22 cellular contexts compared by ENCODE assay signal in genomic region chr17:63635313-63635712, GRCh38.
"Had no signal": no experiment of that assay in that cellular context is flagged by ENCODE, and none has a peak within 500 bp of the region (broad histone marks: within the 10 kb centered on the region; RNA-seq: fewer than 3 reads in every experiment).

No MANE protein-coding gene starts in this region.

- H3K27ac Mint-ChIP-seq: activated naive CD4-positive, alpha-beta T cell treated with anti-CD3 and anti-CD28 coated beads for 36 hours; stimulated activated memory B cell treated with anti-CD40 and anti-IgM and Interleukin-4, amounts not matched to agents 10 μg/mL and 1 μg/mL and 100 μg/mL, for 72 hours had no signal

- H3K27ac ChIP-seq: ovary, suprapubic skin, uterus had no signal

- H3K4me1 ChIP-seq: uterus had no signal

- H3K9me3 Mint-ChIP-seq: activated naive CD4-positive, alpha-beta T cell treated with anti-CD3 and anti-CD28 coated beads for 36 hours; activated T-cell treated with anti-CD3 and anti-CD28 coated beads, Interleukin-2, amount 50 U/mL, for 4 hours; brain; effector memory CD8-positive, alpha-beta T cell; natural killer cell; stimulated activated memory B cell treated with anti-CD40 and anti-IgM and Interleukin-4, amounts not matched to agents 10 μg/mL and 1 μg/mL and 100 μg/mL, for 72 hours had no signal

- H3K27me3 ChIP-seq: esophagus squamous epithelium, ovary, right lobe of liver, stomach, suprapubic skin, uterus had no signal

- H3K27me3 Mint-ChIP-seq: brain; effector memory CD8-positive, alpha-beta T cell; stimulated activated memory B cell treated with anti-CD40 and anti-IgM and Interleukin-4, amounts not matched to agents 10 μg/mL and 1 μg/mL and 100 μg/mL, for 72 hours had no signal

- H3K9me3 ChIP-seq: esophagus squamous epithelium, ovary, right lobe of liver, stomach, suprapubic skin, uterus had no signal

- ATAC-seq: activated T-cell treated with anti-CD3 and anti-CD28 coated beads, Interleukin-2, amount 50 U/mL, for 4 hours; effector memory CD8-positive, alpha-beta T cell; natural killer cell; stimulated activated memory B cell treated with anti-CD40 and anti-IgM and Interleukin-4, amounts not matched to agents 10 μg/mL and 1 μg/mL and 100 μg/mL, for 72 hours had no signal

- DNase-seq: activated CD4-positive, alpha-beta T cell treated with anti-CD3 and anti-CD28 coated beads, Interleukin-2, amount 50 U/mL, for 4 hours; activated CD8-positive, alpha-beta memory T cell treated with anti-CD3 and anti-CD28 coated beads for 24 hours; activated CD8-positive, alpha-beta memory T cell treated with anti-CD3 and anti-CD28 coated beads, Interleukin-2, amount 50 U/mL, for 4 hours; activated effector memory CD4-positive, alpha-beta T cell treated with Interleukin-2 at 50 U/mL for 16 hours; activated naive CD4-positive, alpha-beta T cell treated with anti-CD3 and anti-CD28 coated beads for 36 hours; activated T-cell treated with anti-CD3 and anti-CD28 coated beads, Interleukin-2, amount 50 U/mL, for 4 hours; effector memory CD8-positive, alpha-beta T cell; esophagus squamous epithelium; natural killer cell; ovary; right lobe of liver; small intestine; stimulated activated CD4-positive, alpha-beta T cell treated with anti-CD3 and anti-CD28 coated beads, Interleukin-15, amount 100 ng/mL, for 24 hours; stomach; T-helper 1 cell; T-helper 9 cell; trophoblast cell; uterus had no signal

- H3K4me3 ChIP-seq: esophagus squamous epithelium, ovary, right lobe of liver, stomach, suprapubic skin, uterus had no signal

- FAIRE-seq: keratinocyte, small intestine had no signal

- H3K4me3 Mint-ChIP-seq: activated naive CD4-positive, alpha-beta T cell treated with anti-CD3 and anti-CD28 coated beads for 36 hours; activated T-cell treated with anti-CD3 and anti-CD28 coated beads, Interleukin-2, amount 50 U/mL, for 4 hours; effector memory CD8-positive, alpha-beta T cell; natural killer cell; stimulated activated memory B cell treated with anti-CD40 and anti-IgM and Interleukin-4, amounts not matched to agents 10 μg/mL and 1 μg/mL and 100 μg/mL, for 72 hours had no signal

- H3K36me3 ChIP-seq: ovary, uterus had no signal
